9 cellular contexts compared by ENCODE assay signal in the genomic region with DNA sequence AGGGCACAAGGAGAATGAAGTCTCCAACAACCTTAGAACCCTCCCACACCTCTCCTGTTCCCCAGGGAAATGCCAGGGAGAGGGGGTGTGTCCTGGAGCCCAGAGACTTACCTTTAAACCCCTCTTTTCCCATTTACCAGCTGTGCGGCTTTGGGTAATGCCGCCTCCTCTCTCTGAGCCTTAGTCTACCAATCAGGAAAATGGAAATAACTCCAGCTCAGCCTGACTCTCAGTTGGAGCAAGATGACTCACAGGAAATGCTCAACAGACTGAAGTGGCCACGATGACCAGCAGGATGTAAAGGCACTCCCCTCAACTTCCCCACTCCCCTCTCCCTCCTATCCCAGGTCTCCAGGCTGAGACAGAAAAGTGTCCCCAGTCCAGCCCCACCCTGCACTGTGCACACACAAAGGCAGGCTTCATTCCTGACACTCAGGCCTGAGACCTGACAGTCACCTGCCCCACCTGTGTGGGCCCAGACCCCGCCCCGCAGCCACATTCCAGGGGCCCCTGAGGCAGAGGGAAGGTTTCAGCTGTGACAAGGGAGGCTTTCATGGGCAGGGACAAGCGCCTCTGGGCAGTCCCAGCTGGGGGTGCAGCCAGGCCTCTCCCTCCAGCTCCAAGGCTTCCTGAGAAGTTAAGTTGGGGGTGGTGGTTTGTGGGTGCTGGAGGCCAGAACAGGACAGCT. TPM values are rescaled to one million over a fixed set of nuclear protein-coding genes. Genes with fewer than 3 reads are reported as not detected.
DNase-seq lines count a peak whose midpoint lies in the region; ATAC-seq, FAIRE-seq and TF ChIP-seq lines count a peak whose summit lies in the region.
"Had no signal": no experiment of that assay in that cellular context is flagged by ENCODE, and none has a peak within 500 bp of the region (broad histone marks: within the 10 kb centered on the region; RNA-seq: fewer than 3 reads in every experiment).

No MANE protein-coding gene starts in this region.

- FAIRE-seq in frontal cortex (lab: Jason Lieb, UNC): no peak

- DNase-seq in GM04503 (ENCODE audit: low read depth): peak; percentile 29
- peak; percentile 90 for DNase-seq in RPMI7951 (ENCODE audit: low read depth)
- peak; percentile 53 for DNase-seq in fibroblast of peridontal ligament (ENCODE audit: extremely low read depth)
- no peak for DNase-seq in retinal pigment epithelial cell (ENCODE audit: low read depth)
- no peak for DNase-seq in frontal cortex (ENCODE audit: low spot score in 2 of 2)
- no peak for DNase-seq in activated effector memory CD4-positive, alpha-beta T cell treated with anti-CD3 and anti-CD28 coated beads, Interleukin-2, amount 50 U/mL, for 16 hours
- no peak for DNase-seq in NCI-H1417 treated with DMSO at 0.1 percent for 48 hours (lab: John Stamatoyannopoulos, UW)
- DNase-seq: activated naive CD4-positive, alpha-beta T cell treated with Interleukin-2 at 50 U/mL for 16 hours had no signal

- no peak overlapping the region for H3K4me3 ChIP-seq in retinal pigment epithelial cell (ENCODE audit: low read length)

- peak; percentile 13 for TF ChIP-seq CTCF in retinal pigment epithelial cell (conservative IDR thresholded peaks at IDR 0.05; ENCODE audit: low read depth, low read length)

- no peak for ATAC-seq in GM19455 (IDR thresholded peaks at IDR 0.05; ENCODE audit: unreplicated experiment)

RNA-seq across cellular contexts. Expression of gene KRT15, which starts 3.0 kb away (rescaled TPM):
- 3.4 and 7.3 TPM in 2 replicates for total RNA-seq in RPMI7951 (2014; rRNA removed; shearing (Covaris generic))
- total RNA-seq in frontal cortex: not detected

RNA-seq across cellular contexts. Expression of gene KRT19, which starts 6.4 kb away (rescaled TPM):
- total RNA-seq in RPMI7951 (2014; rRNA removed; shearing (Covaris generic)): 4.6 and 7.8 TPM in 2 replicates
- 24.5 TPM for total RNA-seq in frontal cortex

RNA-seq across cellular contexts. Expression of gene KRT13, which starts 16.3 kb away (rescaled TPM):
- 0.24 TPM in 1 of 2 replicates, not detected in the other for total RNA-seq in RPMI7951 (2014; rRNA removed; shearing (Covaris generic))
- not detected for total RNA-seq in frontal cortex

RNA-seq across cellular contexts. Expression of gene KRT36, which starts 32.0 kb away (rescaled TPM):
- not detected in 2 replicates for total RNA-seq in RPMI7951 (2014; rRNA removed; shearing (Covaris generic))
- total RNA-seq in frontal cortex: not detected

RNA-seq across cellular contexts. Expression of gene KRT35, which starts 40.8 kb away (rescaled TPM):
- total RNA-seq in RPMI7951 (2014; rRNA removed; shearing (Covaris generic)): not detected in 2 replicates
- total RNA-seq in frontal cortex: not detected

Comparison
In these comparisons a context has a peak if more than half of its experiments do, and no peak if none do; other contexts are left out.
1. DNase-seq: peak in GM04503 (single experiment), RPMI7951 (single experiment) and fibroblast of peridontal ligament (single experiment); none in retinal pigment epithelial cell (single experiment), frontal cortex (0 of 2), activated effector memory CD4-positive, alpha-beta T cell treated with anti-CD3 and anti-CD28 coated beads, Interleukin-2, amount 50 U/mL, for 16 hours (single experiment) and NCI-H1417 treated with DMSO at 0.1 percent for 48 hours (single experiment).